Comparison of ENCODE assay signal across 8 cellular contexts in the genomic region with DNA sequence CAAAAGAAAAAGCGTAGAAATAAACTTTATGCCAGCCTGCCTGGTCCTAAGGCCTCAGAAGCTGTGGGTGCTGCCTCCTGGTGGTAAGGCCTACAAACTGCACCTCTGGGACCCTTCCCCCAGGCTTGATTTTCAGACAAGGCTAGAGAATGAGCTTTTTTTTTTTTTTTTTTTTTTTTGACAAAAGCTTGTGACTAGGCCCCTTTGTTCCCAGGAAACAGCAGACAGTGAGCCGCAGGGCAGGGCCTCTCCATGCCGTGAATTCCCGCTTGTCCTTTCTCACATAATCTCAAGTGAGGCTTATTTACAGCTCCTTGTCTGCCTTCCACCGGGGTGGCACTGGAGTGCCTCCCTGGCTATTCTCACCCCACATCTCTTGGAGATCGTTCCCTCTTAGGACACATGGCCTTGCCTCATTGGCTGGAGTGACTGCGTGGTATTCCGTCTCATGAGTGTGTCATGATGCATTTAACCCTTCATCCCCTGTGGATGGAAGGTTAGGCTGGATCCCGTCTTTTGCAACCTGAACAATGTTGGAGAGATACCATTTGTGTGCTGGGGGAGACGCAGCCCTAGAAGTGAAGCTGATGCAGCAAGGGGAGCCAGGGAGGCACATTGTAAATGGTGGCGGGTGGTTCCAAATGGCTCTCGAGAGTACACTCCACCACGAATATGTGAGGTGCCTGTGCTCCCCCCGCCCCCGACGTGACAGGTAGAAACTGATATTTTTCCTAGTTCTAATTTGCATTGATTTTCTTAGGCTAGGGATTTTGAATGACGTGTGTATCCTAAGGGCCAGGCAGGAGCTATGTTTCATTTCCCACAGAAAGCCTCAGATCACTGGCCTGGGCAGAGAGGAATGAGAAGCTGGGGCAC. TPM values are rescaled to one million over a fixed set of nuclear protein-coding genes. Genes with fewer than 3 reads are reported as not detected.
DNase-seq lines count a peak whose midpoint lies in the region; ATAC-seq and TF ChIP-seq lines count a peak whose summit lies in the region.

No MANE protein-coding gene starts in this region.

- H3K27me3 Mint-ChIP-seq in nephron (ENCODE audit: low read depth) = no peaks in the 10 kb centered on the region

- peak; percentile 43 for DNase-seq in CMK (ENCODE audit: low read depth)
- DNase-seq in PC-3 = peak; percentile 89
- peak; percentile 20 for DNase-seq in activated T-helper 1 cell treated with Interleukin-2 at 50 U/mL for 16 hours (ENCODE audit: low read depth)
- DNase-seq in fibroblast of mammary gland (ENCODE audit: low read depth) = peak; percentile 79
- peak; percentile 16 for DNase-seq in stimulated activated naive CD4-positive, alpha-beta T cell treated with Interleukin-2 at 50 U/mL for 16 hours (lab: John Stamatoyannopoulos, UW)

- no peaks in the 10 kb centered on the region for H3K9me2 ChIP-seq in PC-3 (replicated peaks; ENCODE audit: low read length)

- H3K27ac Mint-ChIP-seq in nephron = peak overlapping the region; percentile 89 to 96 (median 90)

- H3K4me3 ChIP-seq in PC-3 (ENCODE audit: low read length) (no peak overlapping the region), fibroblast of mammary gland (ENCODE audit: control insufficient read depth, low read depth, low read length) (no peak overlapping the region)

- H3K4me1 Mint-ChIP-seq in nephron = peaks cover 26% of the 10 kb centered on the region

- ATAC-seq in HG02798 (IDR thresholded peaks at IDR 0.05; ENCODE audit: poor library complexity, unreplicated experiment) (peak; percentile 52), PC-3 (peak; percentile 61), GM21515 (IDR thresholded peaks at IDR 0.05; ENCODE audit: unreplicated experiment) (no peak)

- H3K4me2 ChIP-seq in PC-3 (ENCODE audit: low read length) = peak overlapping the region; percentile 36

- no peaks in the 10 kb centered on the region for H3F3A ChIP-seq in PC-3 (ENCODE audit: low read length, unreplicated experiment)

- peaks cover 5% of the 10 kb centered on the region; the same call in 1 of the 2 replicates for H3K4me1 ChIP-seq in PC-3 (ENCODE audit: insufficient read depth, low read length)

- CTCF ChIA-PET in PC-3 (lab: Charles Lee) = interaction anchor here (0.6 to 0.9 kb wide), 7 partner anchors 45 to 1639 kb away, joined by 4 to 10 read pairs (median 6); no protein-coding TSS in a partner anchor

- peak; percentile 93 for TF ChIP-seq CTCF in PC-3 (conservative IDR thresholded peaks at IDR 0.05; ENCODE audit: low read depth, low read length)
- TF ChIP-seq CTCF in fibroblast of mammary gland (conservative IDR thresholded peaks at IDR 0.05; ENCODE audit: control insufficient read depth, insufficient read depth, low read depth, low read length) = peak; percentile 97
- TF ChIP-seq CTCF in nephron (IDR thresholded peaks at IDR 0.05; ENCODE audit: unreplicated experiment in 3 of 3) = peak; percentile 88 to 90 (median 88)

- no peak overlapping the region for H2AFZ ChIP-seq in PC-3 (ENCODE audit: low read length)

- no peaks in the 10 kb centered on the region for H3K27me3 ChIP-seq in PC-3 (ENCODE audit: low read length)

- peak overlapping the region; percentile 37 for H3K9ac ChIP-seq in PC-3 (ENCODE audit: low read length)

- intact Hi-C loops in PC-3 (cut with micrococcal nuclease) = loop anchor here (5.0 kb wide), 2 partner anchors 51 to 191 kb away; no protein-coding TSS in a partner anchor

- peaks cover 5% of the 10 kb centered on the region for H3K36me3 Mint-ChIP-seq in nephron (ENCODE audit: low read depth)

- no peaks in the 10 kb centered on the region for H3K36me3 ChIP-seq in PC-3 (ENCODE audit: low read depth, low read length)

- no peak overlapping the region for H3K4me3 Mint-ChIP-seq in nephron

- BruUV-seq in PC-3 (replicated peaks; lab: Mats Ljungman, UMichigan) = no TSS peak

- H4K20me1 ChIP-seq in PC-3 (ENCODE audit: low read length) = no peaks in the 10 kb centered on the region

- peak overlapping the region; percentile 38 for H3K27ac ChIP-seq in PC-3 (ENCODE audit: low read length)

- POLR2A ChIA-PET in PC-3 (lab: Charles Lee; ENCODE audit: unreplicated experiment) = no interaction called here

- H3K79me2 ChIP-seq in PC-3 (ENCODE audit: low read length) = no peaks in the 10 kb centered on the region

- no peaks in the 10 kb centered on the region for H3K9me3 ChIP-seq in PC-3 (ENCODE audit: low read length)

- H3K9me3 Mint-ChIP-seq in nephron = no peaks in the 10 kb centered on the region

RNA-seq across cellular contexts. Expression of a gene that starts 49.6 kb away (rescaled TPM):
- 188 and 215 TPM in 2 replicates for total RNA-seq in PC-3 (2014; rRNA removed)

Comparison
In these comparisons a context has a peak if more than half of its experiments do, and no peak if none do; other contexts are left out.
1. DNase-seq: peak in every context shown above with its lines; median percentile 89 in PC-3; 79 in fibroblast of mammary gland; 43 in CMK; 20 in activated T-helper 1 cell treated with Interleukin-2 at 50 U/mL for 16 hours; 16 in stimulated activated naive CD4-positive, alpha-beta T cell treated with Interleukin-2 at 50 U/mL for 16 hours.